ENCODE assay signal across 20 cellular contexts in the genomic region with DNA sequence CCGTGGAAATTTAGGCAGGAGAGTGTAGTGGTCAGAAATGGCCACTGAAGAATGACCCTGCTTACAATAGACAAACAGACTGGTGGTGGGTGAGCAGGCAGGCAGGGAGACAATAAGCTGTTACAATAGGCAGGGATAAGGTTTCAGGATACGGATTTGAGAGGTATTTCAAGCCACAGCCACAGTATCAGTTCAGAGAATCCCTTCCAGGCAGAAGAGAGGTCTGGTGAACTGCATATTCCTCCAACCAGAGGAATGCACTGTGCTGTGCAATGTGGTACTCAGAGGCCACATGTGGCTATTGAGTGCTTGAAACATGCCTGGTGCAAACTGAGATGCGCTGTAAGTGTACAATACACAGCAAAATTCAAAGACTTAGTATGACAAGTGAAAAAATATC.
"Had no signal": no experiment of that assay in that cellular context is flagged by ENCODE, and none has a peak within 500 bp of the region (broad histone marks: within the 10 kb centered on the region; RNA-seq: fewer than 3 reads in every experiment).

No MANE protein-coding gene starts in this region.

- H3K4me3 Mint-ChIP-seq: activated CD8-positive, alpha-beta T cell treated with anti-CD3 and anti-CD28 coated beads, Interleukin-2, amount 10 ng/mL, durations not matched to agents 7 days and 5 days; activated naive CD8-positive, alpha-beta T cell treated with anti-CD3 and anti-CD28 coated beads, Interleukin-2, amount 10 ng/mL, durations not matched to agents 7 days and 5 days; memory B cell; nephron had no signal

- H3K4me1 Mint-ChIP-seq: activated naive CD8-positive, alpha-beta T cell treated with anti-CD3 and anti-CD28 coated beads, Interleukin-2, amount 10 ng/mL, durations not matched to agents 7 days and 5 days; memory B cell had no signal

- H3K9me3 Mint-ChIP-seq: activated naive CD8-positive, alpha-beta T cell treated with anti-CD3 and anti-CD28 coated beads, Interleukin-2, amount 10 ng/mL, durations not matched to agents 7 days and 5 days; memory B cell; nephron had no signal

- H3K27me3 Mint-ChIP-seq: activated naive CD8-positive, alpha-beta T cell treated with anti-CD3 and anti-CD28 coated beads, Interleukin-2, amount 10 ng/mL, durations not matched to agents 7 days and 5 days; memory B cell had no signal

- ATAC-seq: upper lobe of right lung had no signal

- DNase-seq: activated CD4-positive, alpha-beta T cell treated with anti-CD3 and anti-CD28 coated beads for 4 hours; activated CD8-positive, alpha-beta memory T cell treated with anti-CD3 and anti-CD28 coated beads, Interleukin-2, amount 50 U/mL, for 4 hours; activated CD8-positive, alpha-beta T cell treated with anti-CD3 and anti-CD28 coated beads, Interleukin-2, amount 10 ng/mL, durations not matched to agents 7 days and 5 days; activated gamma-delta T cell treated with Interleukin-2 at 50 U/mL for 16 hours; activated naive CD8-positive, alpha-beta T cell treated with anti-CD3 and anti-CD28 coated beads, Interleukin-2, amount 10 ng/mL, durations not matched to agents 7 days and 5 days; activated T-cell treated with anti-CD3 and anti-CD28 coated beads, Interleukin-2, amount 50 U/mL, for 48 hours; aorta; esophagus squamous epithelium; hippocampal formation; kidney; left ventricle myocardium inferior; ovary; sigmoid colon; stimulated activated CD4-positive, alpha-beta T cell treated with anti-CD3 and anti-CD28 coated beads, Interleukin-1b, Interleukin-23, amount 100 ng/mL, for 48 hours; stomach; T-helper 1 cell; testis; upper lobe of right lung had no signal

- H3K27ac Mint-ChIP-seq: activated CD8-positive, alpha-beta T cell treated with anti-CD3 and anti-CD28 coated beads, Interleukin-2, amount 10 ng/mL, durations not matched to agents 7 days and 5 days; activated naive CD8-positive, alpha-beta T cell treated with anti-CD3 and anti-CD28 coated beads, Interleukin-2, amount 10 ng/mL, durations not matched to agents 7 days and 5 days; memory B cell had no signal
